26 cellular contexts compared by ENCODE assay signal in the genomic region with DNA sequence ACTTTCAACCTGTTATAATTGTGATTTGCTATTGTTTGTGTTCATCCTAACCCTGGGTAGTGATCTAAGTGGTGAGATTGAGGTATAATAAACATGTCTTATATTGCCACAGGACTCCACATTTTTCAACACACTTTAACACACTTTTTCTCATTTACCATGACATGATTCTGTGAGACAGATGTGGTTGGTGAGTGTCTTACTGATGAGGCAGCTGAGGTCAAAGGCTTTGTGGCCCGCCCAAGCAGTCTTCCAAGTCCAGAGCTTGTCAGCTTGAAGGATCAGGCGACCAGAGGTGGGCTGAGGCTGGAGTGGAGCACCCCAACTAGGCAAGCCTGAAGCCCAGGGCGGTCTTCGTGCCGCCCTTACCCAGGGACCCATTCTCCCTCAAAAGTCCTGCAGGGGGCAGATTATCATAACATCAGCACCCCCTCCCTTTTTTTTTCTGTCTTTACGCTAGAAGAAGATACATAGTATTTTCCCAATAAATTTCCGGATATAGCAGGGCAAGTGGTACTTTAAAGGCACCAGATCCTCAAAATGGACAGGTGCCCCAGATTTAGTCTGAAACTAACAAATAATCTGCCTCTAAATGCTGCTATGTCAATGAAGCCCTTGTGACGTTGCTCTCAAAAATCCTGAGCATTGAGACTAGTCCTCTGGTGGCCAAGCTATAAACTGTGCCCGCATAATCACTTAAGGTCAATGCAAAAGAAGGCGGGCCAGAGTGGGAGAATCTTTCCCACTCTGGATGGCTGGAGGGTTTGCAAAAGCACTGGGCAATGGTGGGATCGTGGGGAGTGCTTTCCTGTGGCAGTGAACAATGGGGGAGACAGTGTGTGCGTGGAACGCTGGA. TPM values are rescaled to one million over a fixed set of nuclear protein-coding genes. Genes with fewer than 3 reads are reported as not detected.
A peak's percentile ranks its signal among the peaks of the same experiment; 100 is the strongest.
DNase-seq lines count a peak whose midpoint lies in the region; ATAC-seq and TF ChIP-seq lines count a peak whose summit lies in the region.
"Had no signal": no experiment of that assay in that cellular context is flagged by ENCODE, and none has a peak within 500 bp of the region (broad histone marks: within the 10 kb centered on the region; RNA-seq: fewer than 3 reads in every experiment).

No MANE protein-coding gene starts in this region.

- H3K9me3 ChIP-seq in PC-3 (ENCODE audit: low read length) = no peaks in the 10 kb centered on the region
- H3K9me3 ChIP-seq in neuronal stem cell (replicated peaks in 1 of 2; ENCODE audit: control insufficient read depth in 2 of 2, insufficient read depth in 1 of 2, low read depth in 1 of 2, low read length in 2 of 2) = no peaks in the 10 kb centered on the region
- H3K9me3 ChIP-seq: BLaER1, body of pancreas, left lung, prostate gland, upper lobe of left lung had no signal

- H2BK15ac ChIP-seq in neuronal stem cell (ENCODE audit: low read length) = no peak overlapping the region

- POLR2A ChIA-PET in PC-3 (lab: Charles Lee; ENCODE audit: unreplicated experiment) = no interaction called here

- WGBS in neuronal stem cell (ENCODE audit: extremely low coverage in 2 of 2, insufficient read length in 2 of 2, insufficient replicate concordance in 1 of 2), 2 donors = no CpG with 5 or more reads among the region's 13 CpGs

- no peaks in the 10 kb centered on the region for H3F3A ChIP-seq in PC-3 (ENCODE audit: low read length, unreplicated experiment)

- no peak overlapping the region for H2AK5ac ChIP-seq in neuronal stem cell (ENCODE audit: low read depth, low read length)

- no peaks in the 10 kb centered on the region for H3K79me1 ChIP-seq in neuronal stem cell (ENCODE audit: low read depth, low read length)

- H4K20me1 ChIP-seq in PC-3 (ENCODE audit: low read length) = no peaks in the 10 kb centered on the region
- H4K20me1 ChIP-seq: BLaER1 had no signal

- no peak overlapping the region for H4K91ac ChIP-seq in neuronal stem cell (ENCODE audit: low read depth, low read length, poor library complexity)

- H2BK5ac ChIP-seq in neuronal stem cell (ENCODE audit: low read length) = no peak overlapping the region

- H3K36me3 ChIP-seq in PC-3 (ENCODE audit: low read depth, low read length) (no peaks in the 10 kb centered on the region), neuronal stem cell (replicated peaks in 1 of 2; ENCODE audit: control insufficient read depth in 2 of 2, insufficient read depth in 2 of 2, low read length in 2 of 2) (no peaks in the 10 kb centered on the region)
- H3K36me3 ChIP-seq: BLaER1, left lung, prostate gland, upper lobe of left lung, WERI-Rb-1 had no signal

- in situ Hi-C loops in GM13977 (cut with MboI; ENCODE audit: low pct_unique_long_range_greater_than_20kb, low sequenced_read_pairs, unreplicated experiment) = no loop called here

- no TSS peak for BruUV-seq in PC-3 (replicated peaks; lab: Mats Ljungman, UMichigan)

- H3K4me1 ChIP-seq in PC-3 (ENCODE audit: insufficient read depth, low read length) (no peaks in the 10 kb centered on the region), neuronal stem cell (ENCODE audit: control insufficient read depth in 2 of 2, insufficient read depth in 1 of 2, low read depth in 1 of 2, low read length in 2 of 2) (no peaks in the 10 kb centered on the region)
- H3K4me1 ChIP-seq: BLaER1, body of pancreas, Caco-2, left lung had no signal

- H3K9me2 ChIP-seq in PC-3 (replicated peaks; ENCODE audit: low read length) = no peaks in the 10 kb centered on the region

- H3K4me3 ChIP-seq in PC-3 (ENCODE audit: low read length) (no peak overlapping the region), neuronal stem cell (ENCODE audit: low read length in 2 of 2) (peak overlapping the region in 1 of 2 donors; percentile 49)
- H3K4me3 ChIP-seq: BLaER1, body of pancreas, left lung, prostate gland, upper lobe of left lung had no signal

- no peak overlapping the region for H2BK12ac ChIP-seq in neuronal stem cell (ENCODE audit: low read length)

- H3K9ac ChIP-seq in PC-3 (ENCODE audit: low read length) (no peak overlapping the region), neuronal stem cell (ENCODE audit: low read depth, low read length, poor library complexity) (no peak overlapping the region)
- H3K9ac ChIP-seq: BLaER1 had no signal

- no peak overlapping the region for H3K4ac ChIP-seq in neuronal stem cell (ENCODE audit: low read length)

- DNase-seq in GM13977 (ENCODE audit: low spot score) (no peak), PC-3 (no peak), mesenteric fat pad (ENCODE audit: low spot score) (peak; percentile 30), NOMO-1 (lab: John Stamatoyannopoulos, UW; ENCODE audit: unreplicated experiment in 2 of 2) (no peak), neuronal stem cell (ENCODE audit: low spot score) (no peak)
- DNase-seq: activated CD4-positive, alpha-beta T cell treated with anti-CD3 and anti-CD28 coated beads, Interleukin-2, amount 10 ng/mL, durations not matched to agents 24 days and 14 days; activated naive CD4-positive, alpha-beta T cell; activated T-cell treated with anti-CD3 and anti-CD28 coated beads, Interleukin-2, amount 50 U/mL, for 24 hours; body of pancreas; Caco-2; Karpas-422; left lung; mesenchymal stem cell; MV-4-11; Right ventricle myocardium superior; stimulated activated CD4-positive, alpha-beta T cell treated with anti-CD3 and anti-CD28 coated beads, Interleukin-12 subunit alpha, Interleukin-12 subunit beta, amount 100 ng/mL, for 4 hours; stimulated activated CD4-positive, alpha-beta T cell treated with anti-CD3 and anti-CD28 coated beads, Interleukin-4, amount 100 ng/mL, for 1 hour; substantia nigra; T-helper 9 cell; upper lobe of left lung; WERI-Rb-1 had no signal

- no peak overlapping the region for H3K27ac ChIP-seq in PC-3 (ENCODE audit: low read length)
- H3K27ac ChIP-seq in neuronal stem cell (replicated peaks; ENCODE audit: low read length) = no peak overlapping the region
- H3K27ac ChIP-seq: BLaER1, body of pancreas, left lung, prostate gland, upper lobe of left lung, WERI-Rb-1 had no signal

- ATAC-seq in PC-3 = no peak
- ATAC-seq: body of pancreas, left lung, sciatic nerve had no signal

- H3K4me2 ChIP-seq in PC-3 (ENCODE audit: low read length) = no peak overlapping the region
- H3K4me2 ChIP-seq in neuronal stem cell (ENCODE audit: insufficient read depth, low read length, poor library complexity, severe bottlenecking) = no peak overlapping the region
- H3K4me2 ChIP-seq: BLaER1 had no signal

- intact Hi-C loops in PC-3 (cut with micrococcal nuclease) = no loop called here

- no peak overlapping the region for H3K18ac ChIP-seq in neuronal stem cell (ENCODE audit: low read length)

- no peaks in the 10 kb centered on the region for H3K79me2 ChIP-seq in PC-3 (ENCODE audit: low read length)

- TF ChIP-seq CTCF in GM13977 (IDR thresholded peaks at IDR 0.05; ENCODE audit: extremely low read depth, insufficient read depth, missing control alignments) = peak; percentile 7
- 0 out of 2 replicates have a peak, but pooled peaks have one; percentile 15 for TF ChIP-seq CTCF in PC-3 (conservative IDR thresholded peaks at IDR 0.05; ENCODE audit: low read depth, low read length)

- H3K27me3 ChIP-seq in PC-3 (ENCODE audit: low read length) (no peaks in the 10 kb centered on the region), neuronal stem cell (ENCODE audit: control insufficient read depth in 3 of 3, insufficient read depth in 3 of 3, low read depth in 1 of 3, low read length in 3 of 3) (peaks cover 0 to 42% (median 0%) of the 10 kb centered on the region in 3 experiments)
- H3K27me3 ChIP-seq: BLaER1, body of pancreas, left lung, upper lobe of left lung had no signal

- no peak overlapping the region for H2BK120ac ChIP-seq in neuronal stem cell (ENCODE audit: low read depth, low read length)

- H3K23ac ChIP-seq in neuronal stem cell (ENCODE audit: low read depth, low read length, poor library complexity) = no peak overlapping the region

- H4K8ac ChIP-seq in neuronal stem cell (ENCODE audit: low read depth, low read length) = no peak overlapping the region

- CTCF ChIA-PET in PC-3 (lab: Charles Lee) = no interaction called here

- H2AFZ ChIP-seq in PC-3 (ENCODE audit: low read length) (no peak overlapping the region), neuronal stem cell (ENCODE audit: low read length) (no peak overlapping the region)

- H3K14ac ChIP-seq in neuronal stem cell (ENCODE audit: low read length) = no peak overlapping the region

RNA-seq across cellular contexts. Expression of a gene that starts 21.1 kb away (rescaled TPM):
- total RNA-seq in PC-3 (2014; rRNA removed) (not detected in 2 replicates), mesenteric fat pad (not detected)
- polyA plus RNA-seq in neuronal stem cell (2013, experiment 1 of 2) = 1.4 TPM
- polyA plus RNA-seq in neuronal stem cell (2013, experiment 2 of 2) = 1.3 TPM
- total RNA-seq: Caco-2, NCI-H460, Right ventricle myocardium superior had no signal

RNA-seq across cellular contexts. Expression of a gene that starts 21.2 kb away (rescaled TPM):
- total RNA-seq in PC-3 (2014; rRNA removed) (0.92 TPM in 1 of 2 replicates, not detected in the other), mesenteric fat pad (0.22 TPM)
- polyA plus RNA-seq in neuronal stem cell (2013, experiment 1 of 2) = 0.10 TPM
- 0.15 TPM for polyA plus RNA-seq in neuronal stem cell (2013, experiment 2 of 2)
- total RNA-seq: Caco-2, Daoy, NCI-H460, Right ventricle myocardium superior had no signal

RNA-seq across cellular contexts. Expression of a gene that starts 26.1 kb away (rescaled TPM):
- 8.9 and 15.6 TPM in 2 replicates for total RNA-seq in PC-3 (2014; rRNA removed)
- 4.0 TPM for total RNA-seq in mesenteric fat pad
- polyA plus RNA-seq in neuronal stem cell (2013, experiment 1 of 2) = 2.4 TPM
- polyA plus RNA-seq in neuronal stem cell (2013, experiment 2 of 2) = 3.0 TPM

RNA-seq across cellular contexts. Expression of a gene that starts 56.7 kb away (rescaled TPM):
- total RNA-seq in PC-3 (2014; rRNA removed) (0.81 and 1.1 TPM in 2 replicates), mesenteric fat pad (0.55 TPM)
- polyA plus RNA-seq in neuronal stem cell (2013, experiment 1 of 2) = 2.6 TPM
- polyA plus RNA-seq in neuronal stem cell (2013, experiment 2 of 2) = 2.3 TPM

RNA-seq across cellular contexts. Expression of a gene that starts 58.2 kb away (rescaled TPM):
- total RNA-seq in PC-3 (2014; rRNA removed) (45.5 and 57.1 TPM in 2 replicates), mesenteric fat pad (36.6 TPM)
- polyA plus RNA-seq in neuronal stem cell (2013, experiment 1 of 2) = 15.0 TPM
- 14.0 TPM for polyA plus RNA-seq in neuronal stem cell (2013, experiment 2 of 2)
